23 cellular contexts compared by ENCODE assay signal in the genomic region with DNA sequence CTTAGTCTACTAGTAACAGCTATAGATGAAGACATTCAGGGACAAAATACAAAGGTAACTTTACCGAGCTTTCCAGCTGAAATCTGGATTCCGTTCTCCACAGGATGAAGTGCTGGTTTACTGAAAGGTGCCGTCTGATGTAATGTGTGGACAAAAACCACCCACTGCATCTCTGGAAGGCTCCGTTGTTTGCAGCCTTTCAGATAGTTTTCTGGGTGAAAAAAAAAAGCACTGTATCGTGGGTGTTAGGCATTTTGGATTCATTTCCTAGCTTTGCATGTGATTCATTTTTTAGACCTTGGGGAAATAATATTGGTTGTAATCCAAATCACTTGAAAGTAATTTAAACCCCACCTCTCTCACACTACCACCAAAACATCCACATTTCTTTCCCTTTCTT.
"Had no signal": no experiment of that assay in that cellular context is flagged by ENCODE, and none has a peak within 500 bp of the region (broad histone marks: within the 10 kb centered on the region; RNA-seq: fewer than 3 reads in every experiment).

No MANE protein-coding gene starts in this region.

- FAIRE-seq: keratinocyte, small intestine, urothelium cell line had no signal

- DNase-seq: foreskin fibroblast; glutamatergic neuron; immature natural killer cell; left lung; lower lobe of right lung; midbrain; naive B cell; occipital lobe; psoas muscle; retina; sigmoid colon; small intestine; stimulated activated CD4-positive, alpha-beta T cell treated with anti-CD3 and anti-CD28 coated beads, Interleukin-12 subunit alpha, Interleukin-12 subunit beta, amount 100 ng/mL, for 4 hours; stimulated activated naive CD8-positive, alpha-beta T cell treated with anti-CD3 and anti-CD28 coated beads, Interleukin-15, Interleukin-2, amounts not matched to agents 100 U/mL and 50 U/mL, for 24 hours; thyroid gland had no signal

- H3K4me1 ChIP-seq: left lung, lower lobe of right lung, psoas muscle, suprapubic skin, thyroid gland had no signal

- ATAC-seq: gastroesophageal sphincter; left lung; lower lobe of right lung; psoas muscle; stimulated activated naive CD8-positive, alpha-beta T cell treated with anti-CD3 and anti-CD28 coated beads, Interleukin-15, Interleukin-2, amounts not matched to agents 100 U/mL and 50 U/mL, for 24 hours had no signal

- H3K9me3 ChIP-seq: gastroesophageal sphincter, psoas muscle, sigmoid colon, suprapubic skin, thyroid gland had no signal

- H3K27me3 Mint-ChIP-seq: memory B cell, naive B cell had no signal

- H3K27ac ChIP-seq: coronary artery, gastroesophageal sphincter, left lung, lower lobe of right lung, psoas muscle, sigmoid colon, suprapubic skin, thyroid gland had no signal

- H3K36me3 ChIP-seq: left lung, lower lobe of right lung, sigmoid colon, suprapubic skin, thyroid gland had no signal

- H3K4me3 ChIP-seq: coronary artery, gastroesophageal sphincter, left lung, lower lobe of right lung, psoas muscle, sigmoid colon, suprapubic skin, thyroid gland had no signal

- H3K4me1 Mint-ChIP-seq: immature natural killer cell had no signal

- H3K27ac Mint-ChIP-seq: immature natural killer cell, memory B cell, naive B cell, nephron, type B pancreatic cell had no signal

- H3K4me3 Mint-ChIP-seq: immature natural killer cell, memory B cell, naive B cell, nephron, type B pancreatic cell had no signal

- H3K27me3 ChIP-seq: gastroesophageal sphincter, left lung, sigmoid colon, suprapubic skin, thyroid gland had no signal
